In genomic region chr1:111789666-111790316, GRCh38 we compare ENCODE assay signal across 1 cellular context.
TF ChIP-seq lines count a peak whose summit lies in the region.

No MANE protein-coding gene starts in this region.

TF ChIP-seq in H1, 55 proteins besides CTCF, POLR2A, EP300 and RAD21:
- no peak for TF ChIP-seq SP4 (IDR thresholded peaks at IDR 0.05; ENCODE audit: low read length)
- peak; percentile 36; the same call in 1 of the 2 replicates for TF ChIP-seq CEBPB (IDR thresholded peaks at IDR 0.05; ENCODE audit: low read depth, low read length)
- TF ChIP-seq TBP (IDR thresholded peaks at IDR 0.05; ENCODE audit: low read depth, low read length): no peak
- TF ChIP-seq NRF1 (IDR thresholded peaks at IDR 0.05; ENCODE audit: low read depth, low read length): no peak
- TF ChIP-seq TEAD4 (IDR thresholded peaks at IDR 0.05; ENCODE audit: low read depth, low read length): no peak
